Comparison of ENCODE assay signal across 27 cellular contexts in the genomic region with DNA sequence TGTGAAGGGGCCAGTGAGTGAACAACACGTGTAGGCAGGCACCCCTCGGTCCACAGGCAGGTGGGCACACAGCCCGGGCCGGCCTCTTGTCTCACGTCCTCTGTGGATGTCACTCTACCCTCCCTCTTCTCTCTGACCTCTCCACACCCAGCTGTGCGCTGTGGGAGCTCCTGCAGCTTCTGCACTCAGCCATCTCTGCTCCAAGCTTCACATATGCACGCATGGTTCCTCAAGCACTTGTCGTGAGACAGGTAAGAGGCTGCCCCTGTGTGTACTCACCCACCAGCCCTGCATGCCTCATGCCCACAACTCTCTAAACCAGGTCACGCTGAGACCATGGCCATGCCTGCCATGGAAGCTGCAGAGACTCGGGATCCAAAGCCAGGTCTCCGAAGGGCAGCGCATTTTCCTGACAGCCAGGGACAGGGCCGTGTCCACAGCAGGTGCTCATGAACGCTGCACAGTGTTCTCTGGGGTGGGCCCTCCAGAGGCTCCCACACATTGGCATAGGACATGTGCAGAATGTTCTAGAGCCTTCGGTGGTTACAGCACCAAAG.
"Had no signal": no experiment of that assay in that cellular context is flagged by ENCODE, and none has a peak within 500 bp of the region (broad histone marks: within the 10 kb centered on the region; RNA-seq: fewer than 3 reads in every experiment).

No MANE protein-coding gene starts in this region.

- DNase-seq: activated CD8-positive, alpha-beta memory T cell treated with anti-CD3 and anti-CD28 coated beads, Interleukin-2, amount 50 U/mL, for 48 hours; activated naive CD8-positive, alpha-beta T cell treated with anti-CD3 and anti-CD28 coated beads, Interleukin-2, amount 10 ng/mL, durations not matched to agents 7 days and 5 days; activated T-cell treated with anti-CD3 and anti-CD28 coated beads, Interleukin-2, amount 50 U/mL, for 4 hours; amniotic stem cell; colonic mucosa; dorsolateral prefrontal cortex; effector memory CD8-positive, alpha-beta T cell; glutamatergic neuron; immature natural killer cell; mammary epithelial cell; midbrain; natural killer cell; stimulated activated CD4-positive, alpha-beta T cell treated with anti-CD3 and anti-CD28 coated beads, Interleukin-2, amount 100 ng/mL, for 24 hours; T-helper 9 cell; trophoblast cell had no signal

- H3K27ac Mint-ChIP-seq: activated naive CD4-positive, alpha-beta T cell treated with anti-CD3 and anti-CD28 coated beads for 36 hours; activated naive CD8-positive, alpha-beta T cell treated with anti-CD3 and anti-CD28 coated beads, Interleukin-2, amount 10 ng/mL, durations not matched to agents 7 days and 5 days; effector memory CD8-positive, alpha-beta T cell; immature natural killer cell; natural killer cell; stimulated activated memory B cell treated with anti-CD40 and anti-IgM and Interleukin-4, amounts not matched to agents 10 μg/mL and 1 μg/mL and 100 μg/mL, for 72 hours; WTC11 had no signal

- H3K4me1 ChIP-seq: breast epithelium, colonic mucosa, esophagus muscularis mucosa, left lung, parathyroid adenoma, right lobe of liver had no signal

- FAIRE-seq: frontal cortex had no signal

- H3K4me3 ChIP-seq: breast epithelium, colonic mucosa, dorsolateral prefrontal cortex, esophagus muscularis mucosa, hepatocyte, left lung, right lobe of liver, skin epidermis had no signal

- H2AFZ ChIP-seq: hepatocyte, parathyroid adenoma had no signal

- H3K9ac ChIP-seq: parathyroid adenoma had no signal

- H3K4me1 Mint-ChIP-seq: activated naive CD8-positive, alpha-beta T cell treated with anti-CD3 and anti-CD28 coated beads, Interleukin-2, amount 10 ng/mL, durations not matched to agents 7 days and 5 days; immature natural killer cell; natural killer cell; stimulated activated memory B cell treated with anti-CD40 and anti-IgM and Interleukin-4, amounts not matched to agents 10 μg/mL and 1 μg/mL and 100 μg/mL, for 72 hours; WTC11 had no signal

- H3K27ac ChIP-seq: breast epithelium, colonic mucosa, dorsolateral prefrontal cortex, esophagus muscularis mucosa, hepatocyte, left lung, neutrophil, parathyroid adenoma, right lobe of liver, skin epidermis had no signal

- H3K4me3 Mint-ChIP-seq: activated naive CD4-positive, alpha-beta T cell treated with anti-CD3 and anti-CD28 coated beads for 36 hours; activated naive CD8-positive, alpha-beta T cell treated with anti-CD3 and anti-CD28 coated beads, Interleukin-2, amount 10 ng/mL, durations not matched to agents 7 days and 5 days; activated T-cell treated with anti-CD3 and anti-CD28 coated beads, Interleukin-2, amount 50 U/mL, for 4 hours; effector memory CD8-positive, alpha-beta T cell; immature natural killer cell; natural killer cell; stimulated activated memory B cell treated with anti-CD40 and anti-IgM and Interleukin-4, amounts not matched to agents 10 μg/mL and 1 μg/mL and 100 μg/mL, for 72 hours; WTC11 had no signal

- H3K27me3 Mint-ChIP-seq: activated naive CD8-positive, alpha-beta T cell treated with anti-CD3 and anti-CD28 coated beads, Interleukin-2, amount 10 ng/mL, durations not matched to agents 7 days and 5 days; stimulated activated memory B cell treated with anti-CD40 and anti-IgM and Interleukin-4, amounts not matched to agents 10 μg/mL and 1 μg/mL and 100 μg/mL, for 72 hours had no signal

- H3K36me3 ChIP-seq: breast epithelium, colonic mucosa, esophagus muscularis mucosa, left lung, neutrophil, right lobe of liver had no signal

- H3K27me3 ChIP-seq: breast epithelium, colonic mucosa, dorsolateral prefrontal cortex, hepatocyte, left lung, neutrophil, right lobe of liver had no signal

- H3K79me2 ChIP-seq: hepatocyte, parathyroid adenoma had no signal

- H3K4me2 ChIP-seq: hepatocyte had no signal

- ATAC-seq: activated T-cell treated with anti-CD3 and anti-CD28 coated beads, Interleukin-2, amount 50 U/mL, for 4 hours; effector memory CD8-positive, alpha-beta T cell; left lung; natural killer cell; right lobe of liver; stimulated activated memory B cell treated with anti-CD40 and anti-IgM and Interleukin-4, amounts not matched to agents 10 μg/mL and 1 μg/mL and 100 μg/mL, for 72 hours; WTC11 had no signal

- H3K9me3 ChIP-seq: colonic mucosa, right lobe of liver had no signal

- H3K36me3 Mint-ChIP-seq: activated naive CD8-positive, alpha-beta T cell treated with anti-CD3 and anti-CD28 coated beads, Interleukin-2, amount 10 ng/mL, durations not matched to agents 7 days and 5 days; stimulated activated memory B cell treated with anti-CD40 and anti-IgM and Interleukin-4, amounts not matched to agents 10 μg/mL and 1 μg/mL and 100 μg/mL, for 72 hours had no signal
